13 cellular contexts compared by ENCODE assay signal in the genomic region with DNA sequence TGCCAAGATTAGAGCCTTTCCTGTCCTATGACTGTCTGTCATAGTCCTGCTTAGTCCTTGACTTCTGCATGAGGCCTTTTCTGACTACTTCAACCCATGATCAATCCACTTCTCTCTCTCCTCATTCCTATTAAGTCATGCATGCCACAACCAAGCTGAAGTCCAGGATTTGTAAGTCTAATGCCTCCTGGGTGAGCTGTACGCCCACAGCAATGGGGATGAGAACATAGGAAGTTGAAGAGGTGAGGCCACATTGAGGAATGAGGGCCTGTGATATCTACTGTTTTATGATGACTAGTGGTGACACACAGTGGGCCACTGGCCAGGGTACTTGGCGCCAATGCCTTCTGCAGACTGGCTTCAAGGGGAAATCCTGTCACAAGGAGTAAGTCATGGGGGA.
A peak's percentile ranks its signal among the peaks of the same experiment; 100 is the strongest.
DNase-seq lines count a peak whose midpoint lies in the region; ATAC-seq and TF ChIP-seq lines count a peak whose summit lies in the region.
"Had no signal": no experiment of that assay in that cellular context is flagged by ENCODE, and none has a peak within 500 bp of the region (broad histone marks: within the 10 kb centered on the region; RNA-seq: fewer than 3 reads in every experiment).

No MANE protein-coding gene starts in this region.

- intact Hi-C loops in dorsolateral prefrontal cortex (cut with DNase I) (no loop called here), left colon (cut with DNase I, micrococcal nuclease) (no loop called here)

- DNase-seq in GOT3 (lab: John Stamatoyannopoulos, UW) (peak; percentile 45), T1000 (lab: John Stamatoyannopoulos, UW) (peak; percentile 75), fibroblast of pulmonary artery (ENCODE audit: low read depth) (peak; percentile 78), left lobe of liver (ENCODE audit: low spot score) (no peak), dorsolateral prefrontal cortex (no peak), NCI-H146 (lab: John Stamatoyannopoulos, UW) (no peak), left colon (no peak)
- DNase-seq: activated CD4-positive, alpha-beta T cell treated with anti-CD3 and anti-CD28 coated beads, Interleukin-2, amount 10 ng/mL, durations not matched to agents 7 days and 5 days; activated T-cell treated with anti-CD3 and anti-CD28 coated beads, Interleukin-2, amount 50 U/mL, for 4 hours; heart right ventricle; NCI-H1417 treated with DMSO at 0.1 percent for 48 hours; NCI-H524; right lobe of liver had no signal

- ATAC-seq in left lobe of liver (no peak), left colon (no peak)
- ATAC-seq: activated T-cell treated with anti-CD3 and anti-CD28 coated beads, Interleukin-2, amount 50 U/mL, for 4 hours; heart right ventricle; right lobe of liver had no signal

- H3K4me3 ChIP-seq in fibroblast of pulmonary artery (replicated peaks; ENCODE audit: low read depth, low read length) (no peak overlapping the region), dorsolateral prefrontal cortex (no peak overlapping the region)
- H3K4me3 ChIP-seq: heart right ventricle, right lobe of liver had no signal

- H3K27me3 ChIP-seq in dorsolateral prefrontal cortex = peaks cover 0 to 5% (median 0%) of the 10 kb centered on the region in 45 donors
- H3K27me3 ChIP-seq: right lobe of liver had no signal

- no peak overlapping the region for H3K27ac ChIP-seq in dorsolateral prefrontal cortex
- H3K27ac ChIP-seq: heart right ventricle, right lobe of liver had no signal

- TF ChIP-seq CTCF in fibroblast of pulmonary artery (IDR thresholded peaks at IDR 0.05; ENCODE audit: low read length, missing control alignments) (no peak), dorsolateral prefrontal cortex (IDR thresholded peaks at IDR 0.05 in 54 of 56, conservative IDR thresholded peaks at IDR 0.05 in 2 of 56; ENCODE audit: low read depth in 1 of 56, partially characterized antibody in 56 of 56) (no peak)

Comparison
In these comparisons a context has a peak if more than half of its experiments do, and no peak if none do; other contexts are left out.
1. DNase-seq: peak in GOT3 (single experiment), T1000 (single experiment) and fibroblast of pulmonary artery (single experiment); none in left lobe of liver (single experiment), dorsolateral prefrontal cortex (0 of 10), NCI-H146 (single experiment) and left colon (0 of 2).